18 cellular contexts compared by ENCODE assay signal in genomic region chr6:67667640-67668422, GRCh38.
DNase-seq lines count a peak whose midpoint lies in the region; FAIRE-seq and TF ChIP-seq lines count a peak whose summit lies in the region.
"Had no signal": no experiment of that assay in that cellular context is flagged by ENCODE, and none has a peak within 500 bp of the region (broad histone marks: within the 10 kb centered on the region; RNA-seq: fewer than 3 reads in every experiment).

No MANE protein-coding gene starts in this region.

- H3K4me2 ChIP-seq in Karpas-422 (ENCODE audit: low read depth, low read length, poor library complexity, severe bottlenecking) = no peak overlapping the region
- H3K4me2 ChIP-seq in SK-N-SH = no peak overlapping the region

- no peak overlapping the region for H3K4me3 ChIP-seq in BE2C (ENCODE audit: low read depth, low read length)
- H3K4me3 ChIP-seq in Karpas-422 (ENCODE audit: low read length) = no peak overlapping the region
- no peak overlapping the region for H3K4me3 ChIP-seq in SK-N-SH (ENCODE audit: low read depth in 2 of 2, low read length in 1 of 2)
- H3K4me3 ChIP-seq in small intestine (ENCODE audit: low read depth in 1 of 2, low read length in 2 of 2) = no peak overlapping the region

- no peak for TF ChIP-seq RAD21 in SK-N-SH (IDR thresholded peaks at IDR 0.05; ENCODE audit: low read length)

- peak; percentile 23 for FAIRE-seq in small intestine (lab: Jason Lieb, UNC)
- FAIRE-seq: D721Med, GM12892, GM18507, H1, HepG2 had no signal

- H3F3A ChIP-seq in SK-N-SH (replicated peaks; ENCODE audit: insufficient read depth) = no peaks in the 10 kb centered on the region

- H3K9me3 ChIP-seq in BE2C = no peaks in the 10 kb centered on the region; the same call in 1 of the 2 replicates
- no peaks in the 10 kb centered on the region for H3K9me3 ChIP-seq in Karpas-422 (ENCODE audit: low read length)
- H3K9me3 ChIP-seq in SK-N-SH = no peaks in the 10 kb centered on the region
- peaks cover 6% of the 10 kb centered on the region for H3K9me3 ChIP-seq in small intestine (ENCODE audit: control insufficient read depth, low read depth)
- H3K9me3 ChIP-seq: Caco-2 had no signal

- H3K79me2 ChIP-seq in Karpas-422 (ENCODE audit: low read length) (no peaks in the 10 kb centered on the region), SK-N-SH (ENCODE audit: insufficient read depth) (no peaks in the 10 kb centered on the region)

- no peak overlapping the region for H3K9ac ChIP-seq in Karpas-422 (ENCODE audit: low read length)
- no peak overlapping the region for H3K9ac ChIP-seq in SK-N-SH

- peak in 1 of 2 experiments; percentile 45; a peak in 2 of 4 replicates for TF ChIP-seq EP300 in SK-N-SH (IDR thresholded peaks at IDR 0.05; ENCODE audit: borderline replicate concordance in 1 of 2, low read depth in 1 of 2, low read length in 1 of 2)

- CTCF ChIA-PET in SK-N-SH (lab: Yijun Ruan, JAX) = interaction anchor here (1.4 kb wide), 1 partner anchor 12 kb away, joined by 3 read pairs; no protein-coding TSS in a partner anchor

- no peaks in the 10 kb centered on the region for H3K27me3 ChIP-seq in BE2C
- H3K27me3 ChIP-seq in Karpas-422 (ENCODE audit: low read length) = no peaks in the 10 kb centered on the region
- H3K27me3 ChIP-seq in SK-N-SH (ENCODE audit: insufficient read depth) = no peaks in the 10 kb centered on the region
- no peaks in the 10 kb centered on the region for H3K27me3 ChIP-seq in small intestine (ENCODE audit: control insufficient read depth in 2 of 2, insufficient read depth in 2 of 2, low read length in 2 of 2)

- H4K20me1 ChIP-seq in Karpas-422 (ENCODE audit: insufficient read depth, low read depth, low read length) (no peaks in the 10 kb centered on the region), SK-N-SH (ENCODE audit: insufficient read depth) (no peaks in the 10 kb centered on the region)

- 0 out of 2 replicates have a peak overlapping the region, but pooled peaks have one; percentile 10 for H2AFZ ChIP-seq in Karpas-422 (ENCODE audit: low read length)
- no peak overlapping the region for H2AFZ ChIP-seq in SK-N-SH (ENCODE audit: low read depth)

- H3K4me1 ChIP-seq in BE2C (peaks cover 8% of the 10 kb centered on the region), Karpas-422 (ENCODE audit: low read length) (no peaks in the 10 kb centered on the region; the same call in 1 of the 2 replicates), SK-N-SH (ENCODE audit: control insufficient read depth in 1 of 2, insufficient read depth in 2 of 2, low read depth in 1 of 2, low read length in 1 of 2) (peaks cover 0 to 7% of the 10 kb centered on the region in 2 experiments; a peak in 2 of 4 replicates), small intestine (ENCODE audit: control insufficient read depth in 2 of 2, insufficient read depth in 1 of 2, low read depth in 1 of 2, low read length in 1 of 2) (no peaks in the 10 kb centered on the region)
- H3K4me1 ChIP-seq: Caco-2 had no signal

- H3K9me2 ChIP-seq in Karpas-422 (replicated peaks; ENCODE audit: insufficient read depth, low read length) (no peaks in the 10 kb centered on the region), SK-N-SH (no peaks in the 10 kb centered on the region)

- 31% methylated on average over 2 of the region's 2 CpGs for WGBS in SK-N-SH (ENCODE audit: low lambda C conversion rate)
- 78 to 89% (median 87%) methylated on average over 2 of the region's 2 CpGs for WGBS in small intestine, 3 donors

- TF ChIP-seq CTCF in BE2C (IDR thresholded peaks at IDR 0.05; ENCODE audit: low read depth, low read length) (no peak), SK-N-SH (IDR thresholded peaks at IDR 0.05) (no peak)

- peak; percentile 51 for DNase-seq in BE2C
- no peak for DNase-seq in Karpas-422
- DNase-seq in SK-N-SH = peak; percentile 11
- no peak for DNase-seq in small intestine
- DNase-seq in stimulated activated CD4-positive, alpha-beta T cell treated with anti-CD3 and anti-CD28 coated beads, Interleukin-1b, Interleukin-23, amount 100 ng/mL, for 48 hours = no peak
- no peak for DNase-seq in substantia nigra (lab: John Stamatoyannopoulos, UW)
- DNase-seq: ACHN; Caco-2; CD4-positive, alpha-beta T cell; DMS79; GDM1; H9 had no signal

- POLR2A ChIA-PET in SK-N-SH (lab: Yijun Ruan, JAX) = no interaction called here

- H3K36me3 ChIP-seq in BE2C = no peaks in the 10 kb centered on the region
- no peaks in the 10 kb centered on the region for H3K36me3 ChIP-seq in Karpas-422 (ENCODE audit: insufficient read depth, low read length)
- H3K36me3 ChIP-seq in SK-N-SH (replicated peaks in 1 of 2; ENCODE audit: control insufficient read depth in 1 of 2, insufficient read depth in 2 of 2, low read length in 1 of 2) = no peaks in the 10 kb centered on the region
- no peaks in the 10 kb centered on the region for H3K36me3 ChIP-seq in small intestine (ENCODE audit: control insufficient read depth in 2 of 2, insufficient read depth in 2 of 2, low read length in 2 of 2)

- H3K27ac ChIP-seq in Karpas-422 (ENCODE audit: low read length) (no peak overlapping the region), SK-N-SH (ENCODE audit: low read depth in 2 of 2, low read length in 1 of 2) (peak overlapping the region in 1 of 2 experiments; percentile 16; a peak in 2 of 4 replicates), small intestine (ENCODE audit: low read depth in 1 of 2, low read length in 1 of 2) (no peak overlapping the region), substantia nigra (ENCODE audit: low read depth, low read length, poor library complexity, severe bottlenecking) (no peak overlapping the region)
- H3K27ac ChIP-seq: C4-2B had no signal

TF ChIP-seq in SK-N-SH, 30 proteins besides CTCF, POLR2A, EP300 and RAD21:
- TF ChIP-seq GATA2 (CRISPR knock-in tag; IDR thresholded peaks at IDR 0.05) (peak; percentile 49; the same call in 1 of the 2 replicates), POLR2AphosphoS5 (IDR thresholded peaks at IDR 0.05; ENCODE audit: low read depth, low read length) (no peak)

Comparison
In these comparisons a context has a peak if more than half of its experiments do, and no peak if none do; other contexts are left out.
1. DNase-seq: peak in BE2C (single experiment) and SK-N-SH (single experiment); none in Karpas-422 (single experiment), small intestine (single experiment), stimulated activated CD4-positive, alpha-beta T cell treated with anti-CD3 and anti-CD28 coated beads, Interleukin-1b, Interleukin-23, amount 100 ng/mL, for 48 hours (single experiment) and substantia nigra (0 of 49).